31 cellular contexts compared by ENCODE assay signal in genomic region chr1:198805498-198806151, GRCh38.
"Had no signal": no experiment of that assay in that cellular context is flagged by ENCODE, and none has a peak within 500 bp of the region (broad histone marks: within the 10 kb centered on the region; RNA-seq: fewer than 3 reads in every experiment).

No MANE protein-coding gene starts in this region.

- H3K4me1 ChIP-seq: SJCRH30 had no signal

- H3K27me3 ChIP-seq: SJCRH30 had no signal

- H3K27ac ChIP-seq: KMS-11, PC-9, RWPE1, SJCRH30 had no signal

- H3K4me2 ChIP-seq: KMS-11, PC-9, SK-N-SH had no signal

- ATAC-seq: Panc1, Right ventricle myocardium inferior had no signal

- DNase-seq: Karpas-422, MM.1S, MV-4-11, NCI-H1092, NCI-H1105, NCI-H1417 treated with DMSO at 0.1 percent for 48 hours, NCI-H1436 treated with DMSO at 0.1 percent for 48 hours, NCI-H1694 treated with DMSO at 0.1 percent for 48 hours, NCI-H187 treated with DMSO at 0.1 percent for 48 hours, NCI-H2029, NCI-H2081, NCI-H2107, NCI-H2171, NCI-H226, NCI-H446 treated with DMSO at 0.1 percent for 48 hours, NCI-H510A, NCI-H524, NCI-H526, NCI-H69, NCI-H748 treated with DMSO at 0.1 percent for 48 hours, NCI-H82, PC-9, SHP77, SIG-M5, SJCRH30, SK-N-SH, SW 1271 had no signal

- H3K36me3 ChIP-seq: SJCRH30 had no signal

- H2AFZ ChIP-seq: PC-9 had no signal

- H3K9ac ChIP-seq: KMS-11, SK-N-SH had no signal

- H3K9me3 ChIP-seq: SJCRH30, SK-N-SH had no signal

- H3K4me3 ChIP-seq: PC-9, SJCRH30 had no signal
